19 cellular contexts compared by ENCODE assay signal in the genomic region with DNA sequence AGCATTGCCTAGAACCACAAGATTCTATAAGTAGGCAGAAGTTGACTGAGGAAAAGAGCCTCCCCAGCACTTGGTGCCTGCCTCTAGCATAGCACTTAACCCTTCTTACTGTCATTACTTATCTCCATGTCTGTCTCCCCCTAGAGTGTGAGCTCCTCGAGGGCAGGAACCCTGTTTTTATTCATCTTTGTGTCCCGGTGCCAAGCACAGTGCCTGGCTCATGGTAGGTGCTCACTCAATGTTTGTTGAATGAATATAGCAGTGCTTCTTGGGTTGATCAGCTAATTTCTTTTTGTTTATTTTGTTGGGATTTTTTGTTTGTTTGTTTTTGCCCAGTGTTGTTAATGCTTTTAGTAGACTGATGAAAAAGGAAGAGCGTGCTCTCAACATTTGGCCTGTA.
"Had no signal": no experiment of that assay in that cellular context is flagged by ENCODE, and none has a peak within 500 bp of the region (broad histone marks: within the 10 kb centered on the region; RNA-seq: fewer than 3 reads in every experiment).

No MANE protein-coding gene starts in this region.

- H3K4me3 ChIP-seq: left ventricle myocardium inferior, thyroid gland had no signal

- DNase-seq: activated CD4-positive, alpha-beta T cell treated with anti-CD3 and anti-CD28 coated beads for 1 hour; activated CD4-positive, alpha-beta T cell treated with anti-CD3 and anti-CD28 coated beads, Interleukin-2, amount 50 U/mL, for 4 hours; activated CD8-positive, alpha-beta memory T cell treated with anti-CD3 and anti-CD28 coated beads, Interleukin-2, amount 10 ng/mL, durations not matched to agents 7 days and 5 days; activated naive CD4-positive, alpha-beta T cell treated with anti-CD3 and anti-CD28 coated beads, Interleukin-2, amount 10 ng/mL, durations not matched to agents 7 days and 5 days; activated T-cell treated with anti-CD3 and anti-CD28 coated beads, Interleukin-2, amount 50 U/mL, for 1 hour; amygdala; central memory CD4-positive, alpha-beta T cell; cortex of kidney; effector CD8-positive, alpha-beta T cell; foreskin keratinocyte; glutamatergic neuron; hypothalamus; left ventricle myocardium inferior; mesenchymal stem cell; SW 1271; thyroid gland had no signal

- H3K4me3 Mint-ChIP-seq: activated CD8-positive, alpha-beta memory T cell treated with anti-CD3 and anti-CD28 coated beads, Interleukin-2, amount 10 ng/mL, durations not matched to agents 7 days and 5 days; activated naive CD4-positive, alpha-beta T cell treated with anti-CD3 and anti-CD28 coated beads, Interleukin-2, amount 10 ng/mL, durations not matched to agents 7 days and 5 days; brain; neural crest cell had no signal

- ATAC-seq: activated CD8-positive, alpha-beta memory T cell treated with anti-CD3 and anti-CD28 coated beads, Interleukin-2, amount 10 ng/mL, durations not matched to agents 7 days and 5 days; foreskin keratinocyte; sciatic nerve had no signal

- H3K4me1 Mint-ChIP-seq: activated CD8-positive, alpha-beta memory T cell treated with anti-CD3 and anti-CD28 coated beads, Interleukin-2, amount 10 ng/mL, durations not matched to agents 7 days and 5 days; brain; neural crest cell had no signal

- H3K4me1 ChIP-seq: foreskin keratinocyte, thyroid gland had no signal

- H3K27me3 Mint-ChIP-seq: activated CD8-positive, alpha-beta memory T cell treated with anti-CD3 and anti-CD28 coated beads, Interleukin-2, amount 10 ng/mL, durations not matched to agents 7 days and 5 days; activated naive CD4-positive, alpha-beta T cell treated with anti-CD3 and anti-CD28 coated beads, Interleukin-2, amount 10 ng/mL, durations not matched to agents 7 days and 5 days; brain had no signal

- H3K9me3 Mint-ChIP-seq: activated naive CD4-positive, alpha-beta T cell treated with anti-CD3 and anti-CD28 coated beads, Interleukin-2, amount 10 ng/mL, durations not matched to agents 7 days and 5 days; brain; neural crest cell had no signal

- H3K27ac Mint-ChIP-seq: activated CD8-positive, alpha-beta memory T cell treated with anti-CD3 and anti-CD28 coated beads, Interleukin-2, amount 10 ng/mL, durations not matched to agents 7 days and 5 days had no signal

- H3K27me3 ChIP-seq: foreskin keratinocyte, thyroid gland had no signal

- H3K9me3 ChIP-seq: left ventricle myocardium inferior, thyroid gland had no signal

- H3K27ac ChIP-seq: foreskin keratinocyte, left ventricle myocardium inferior, thyroid gland had no signal
